ENCODE assay signal across 11 cellular contexts in genomic region chr7:2512179-2512644, GRCh38. TPM values are rescaled to one million over a fixed set of nuclear protein-coding genes. Genes with fewer than 3 reads are reported as not detected.
A peak's percentile ranks its signal among the peaks of the same experiment; 100 is the strongest.
DNase-seq lines count a peak whose midpoint lies in the region; ATAC-seq and TF ChIP-seq lines count a peak whose summit lies in the region.
"Had no signal": no experiment of that assay in that cellular context is flagged by ENCODE, and none has a peak within 500 bp of the region (broad histone marks: within the 10 kb centered on the region; RNA-seq: fewer than 3 reads in every experiment).

No MANE protein-coding gene starts in this region.

- H3K4me3 ChIP-seq in neutrophil (ENCODE audit: low read depth in 1 of 2, low read length in 1 of 2): peak overlapping the region in 1 of 2 experiments; percentile 68

- H3K36me3 Mint-ChIP-seq in nephron progenitor cell (ENCODE audit: low read depth): no peaks in the 10 kb centered on the region

- peak in 2 of 3 experiments; percentile 59 to 65 for DNase-seq in NCI-H1417 (lab: John Stamatoyannopoulos, UW)
- DNase-seq in NCI-H1417 treated with DMSO at 0.1 percent for 48 hours (lab: John Stamatoyannopoulos, UW): no peak
- DNase-seq in NAMALWA (ENCODE audit: low spot score): peak; percentile 67
- DNase-seq in cerebellar cortex (ENCODE audit: low spot score): peak; percentile 49
- no peak for DNase-seq in nephron progenitor cell
- DNase-seq: NCI-H1105, T1000 had no signal

- peaks cover 35 to 45% of the 10 kb centered on the region in 2 experiments for H3K4me1 ChIP-seq in neutrophil (ENCODE audit: control insufficient read depth in 1 of 2, insufficient read depth in 1 of 2, low read depth in 1 of 2, low read length in 1 of 2)
- H3K4me1 ChIP-seq: parathyroid adenoma had no signal

- TF ChIP-seq CTCF in neutrophil (IDR thresholded peaks at IDR 0.05) (no peak), nephron progenitor cell (IDR thresholded peaks at IDR 0.05) (no peak)

- peaks cover 5% of the 10 kb centered on the region for H3K27me3 Mint-ChIP-seq in nephron progenitor cell (ENCODE audit: low read depth, poor library complexity)

- H3K4me1 Mint-ChIP-seq in nephron progenitor cell: peaks cover 63% of the 10 kb centered on the region

- H3K9me3 Mint-ChIP-seq in nephron progenitor cell: no peaks in the 10 kb centered on the region

- ATAC-seq in HG02840 (IDR thresholded peaks at IDR 0.05; ENCODE audit: low FRiP score, unreplicated experiment): no peak
- ATAC-seq in esophagus mucosa: no peak

- no peak overlapping the region for H3K27ac Mint-ChIP-seq in nephron progenitor cell

- peaks cover 45% of the 10 kb centered on the region for H3K27me3 ChIP-seq in neutrophil

- H3K9me3 ChIP-seq in neutrophil: no peaks in the 10 kb centered on the region

- H3K4me3 Mint-ChIP-seq in nephron progenitor cell: no peak overlapping the region

- no peaks in the 10 kb centered on the region for H3K36me3 ChIP-seq in neutrophil

- peak overlapping the region; percentile 83 for H3K27ac ChIP-seq in neutrophil
- H3K27ac ChIP-seq: parathyroid adenoma had no signal

RNA-seq across cellular contexts. Expression of gene LFNG, which starts 7.4 kb away (rescaled TPM):
- 5.7 TPM for total RNA-seq in esophagus mucosa

RNA-seq across cellular contexts. Expression of gene GRIFIN, which starts 36.0 kb away (rescaled TPM):
- total RNA-seq in esophagus mucosa: not detected

RNA-seq across cellular contexts. Expression of gene BRAT1, which starts 43.1 kb away (rescaled TPM):
- 11.9 TPM for total RNA-seq in esophagus mucosa

RNA-seq across cellular contexts. Expression of gene IQCE, which starts 46.6 kb away (rescaled TPM):
- 7.5 TPM for total RNA-seq in esophagus mucosa

Comparison
In these comparisons a context has a peak if more than half of its experiments do, and no peak if none do; other contexts are left out.
1. DNase-seq: peak in NCI-H1417 (2 of 3), NAMALWA (single experiment) and cerebellar cortex (single experiment); none in NCI-H1417 treated with DMSO at 0.1 percent for 48 hours (single experiment) and nephron progenitor cell (single experiment).